Comparison of ENCODE assay signal across 1 cellular context in the genomic region with DNA sequence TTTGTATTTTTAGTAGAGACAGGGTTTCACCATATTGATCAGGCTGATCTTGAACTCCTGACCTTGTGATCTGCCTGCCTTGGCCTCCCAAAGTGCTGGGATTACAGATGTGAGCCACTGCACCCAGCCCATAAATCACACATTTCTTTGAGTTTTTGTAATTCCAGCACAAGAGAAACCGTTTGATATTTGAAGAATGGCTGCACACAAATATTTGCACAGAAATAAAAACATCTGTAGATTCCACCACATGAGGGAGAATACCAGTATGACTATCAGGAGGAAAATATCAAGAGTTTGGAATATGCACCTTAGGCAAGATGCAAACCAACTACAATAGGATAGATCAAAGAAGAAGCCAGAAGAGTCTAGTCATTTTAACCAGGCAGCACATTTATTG. TPM values are rescaled to one million over a fixed set of nuclear protein-coding genes. Genes with fewer than 3 reads are reported as not detected.
"Had no signal": no experiment of that assay in that cellular context is flagged by ENCODE, and none has a peak within 500 bp of the region (broad histone marks: within the 10 kb centered on the region; RNA-seq: fewer than 3 reads in every experiment).

No MANE protein-coding gene starts in this region.

RNA-seq across cellular contexts. Expression of gene PSG9, which starts 17.9 kb away (rescaled TPM):
- total RNA-seq: GM12878 had no signal
- polyA plus RNA-seq: GM12878 had no signal

RNA-seq across cellular contexts. Expression of gene PSG4, which starts 46.0 kb away (rescaled TPM):
- total RNA-seq: GM12878 had no signal
- polyA plus RNA-seq: GM12878 had no signal
